In genomic region chr12:52010692-52011601, GRCh38 we compare ENCODE assay signal across 10 cellular contexts. TPM values are rescaled to one million over a fixed set of nuclear protein-coding genes. Genes with fewer than 3 reads are reported as not detected.
A peak's percentile ranks its signal among the peaks of the same experiment; 100 is the strongest.
DNase-seq lines count a peak whose midpoint lies in the region; ATAC-seq, FAIRE-seq and TF ChIP-seq lines count a peak whose summit lies in the region.
"Had no signal": no experiment of that assay in that cellular context is flagged by ENCODE, and none has a peak within 500 bp of the region (broad histone marks: within the 10 kb centered on the region; RNA-seq: fewer than 3 reads in every experiment).

No MANE protein-coding gene starts in this region.

- TF ChIP-seq CTCF in AG04450 (IDR thresholded peaks at IDR 0.05; ENCODE audit: low read depth, low read length) (no peak), endothelial cell of umbilical vein (IDR thresholded peaks at IDR 0.05; ENCODE audit: extremely low read depth in 1 of 2, insufficient read depth in 1 of 2, low read depth in 1 of 2, low read length in 2 of 2) (no peak), neural progenitor cell (IDR thresholded peaks at IDR 0.05) (no peak)

- H3K36me3 Mint-ChIP-seq in neural progenitor cell: peaks cover 10% of the 10 kb centered on the region

- H3K36me3 ChIP-seq in endothelial cell of umbilical vein (ENCODE audit: control insufficient read depth in 2 of 2, extremely low read depth in 1 of 2, insufficient read depth in 2 of 2, low read length in 2 of 2) (peaks cover 38 to 42% of the 10 kb centered on the region in 2 experiments), neural progenitor cell (no peaks in the 10 kb centered on the region)

- POLR2A ChIA-PET in AG04450 (lab: Yijun Ruan, JAX): interaction anchor here (0.7 to 1.8 kb wide), 7 partner anchors 10 to 142 kb away, joined by 3 to 9 read pairs (median 4); no protein-coding TSS in a partner anchor
- POLR2A ChIA-PET in endothelial cell of umbilical vein (lab: Charles Lee): interaction anchor here (1.1 to 2.3 kb wide), 4 partner anchors 9 to 40 kb away, joined by 5 to 30 read pairs (median 8); partner anchors contain the start of gene NR4A1

- CTCF ChIA-PET in AG04450 (lab: Charles Lee) (interaction anchor here (0.6 to 15.4 kb wide), 8 partner anchors 7 to 110 kb away, joined by 3 to 599 read pairs (median 4); no protein-coding TSS in a partner anchor), endothelial cell of umbilical vein (lab: Charles Lee) (interaction anchor here (0.7 to 11.4 kb wide), 8 partner anchors 10 to 119 kb away, joined by 3 to 946 read pairs (median 4); partner anchors contain the start of gene ATG101)

- peak overlapping the region; percentile 33 for H3K4me3 Mint-ChIP-seq in neural progenitor cell

- TF ChIP-seq POLR2A in endothelial cell of umbilical vein (IDR thresholded peaks at IDR 0.05; ENCODE audit: low read depth, low read length): no peak

- H3K4me2 ChIP-seq in endothelial cell of umbilical vein (ENCODE audit: insufficient read depth, low read length) (peak overlapping the region; percentile 37), neural progenitor cell (peak overlapping the region; percentile 53)

- dilution Hi-C loops in endothelial cell of umbilical vein (cut with MboI; ENCODE audit: extremely low pct_ligation_motif_present, low sequenced_read_pairs): no loop called here

- H3K9me3 ChIP-seq in AG04450 (ENCODE audit: control insufficient read depth, insufficient read depth, low read length) (no peaks in the 10 kb centered on the region; the same call in 1 of the 2 replicates), endothelial cell of umbilical vein (replicated peaks; ENCODE audit: control insufficient read depth, insufficient read depth, low read length) (no peaks in the 10 kb centered on the region), neural progenitor cell (ENCODE audit: low read depth) (no peaks in the 10 kb centered on the region)

- H3K9me1 ChIP-seq in endothelial cell of umbilical vein (replicated peaks; ENCODE audit: control insufficient read depth, extremely low read depth, insufficient read depth, low read length): no peaks in the 10 kb centered on the region

- no peak for DNase-seq in AG04450 (ENCODE audit: low read depth, low spot score)
- DNase-seq in NCI-H1694 (lab: John Stamatoyannopoulos, UW): peak; percentile 84
- no peak for DNase-seq in endothelial cell of umbilical vein (ENCODE audit: low read depth, low spot score)
- DNase-seq in neural progenitor cell (ENCODE audit: low spot score): no peak
- DNase-seq in NAMALWA (ENCODE audit: low spot score): no peak
- no peak for DNase-seq in SW 1271 (lab: John Stamatoyannopoulos, UW)
- DNase-seq in NCI-H187 (lab: John Stamatoyannopoulos, UW): no peak
- DNase-seq: activated CD4-positive, alpha-beta T cell treated with anti-CD3 and anti-CD28 coated beads for 1 hour; NCI-H774 had no signal

- H3K27me3 ChIP-seq in AG04450 (ENCODE audit: control insufficient read depth, insufficient read depth, low read length) (peaks cover 5% of the 10 kb centered on the region), endothelial cell of umbilical vein (ENCODE audit: control insufficient read depth in 2 of 2, insufficient read depth in 2 of 2, low read length in 2 of 2) (no peaks in the 10 kb centered on the region), neural progenitor cell (peaks cover 57% of the 10 kb centered on the region)

- intact Hi-C loops in endothelial cell of umbilical vein (cut with micrococcal nuclease): loop anchor here (1.0 kb wide), 1 partner anchor 9 kb away; no protein-coding TSS in a partner anchor

- no peak for FAIRE-seq in endothelial cell of umbilical vein (lab: Jason Lieb, UNC)

- peaks cover 20% of the 10 kb centered on the region for H3K27me3 Mint-ChIP-seq in neural progenitor cell (ENCODE audit: insufficient read depth, low read depth)

- H4K20me1 ChIP-seq in endothelial cell of umbilical vein (replicated peaks; ENCODE audit: control insufficient read depth, extremely low read depth, insufficient read depth, low read length) (no peaks in the 10 kb centered on the region), neural progenitor cell (ENCODE audit: low read depth) (peaks cover 11% of the 10 kb centered on the region)

- peak overlapping the region; percentile 36 for H3K9ac ChIP-seq in endothelial cell of umbilical vein (replicated peaks; ENCODE audit: extremely low read depth, insufficient read depth, low read length)
- H3K9ac ChIP-seq in neural progenitor cell: no peak overlapping the region

- peak overlapping the region; percentile 87 for H3K27ac ChIP-seq in AG04450 (ENCODE audit: low read depth, low read length)
- peak overlapping the region; percentile 37 for H3K27ac ChIP-seq in endothelial cell of umbilical vein (ENCODE audit: insufficient read depth, low read depth, low read length)
- no peak overlapping the region for H3K27ac ChIP-seq in neural progenitor cell

- H2AFZ ChIP-seq in endothelial cell of umbilical vein (ENCODE audit: low read depth, low read length) (no peak overlapping the region), neural progenitor cell (replicated peaks) (peak overlapping the region; percentile 20)

- no TSS peak for BruUV-seq in endothelial cell of umbilical vein (replicated peaks; lab: Mats Ljungman, UMichigan)

- peaks cover 31% of the 10 kb centered on the region for H3F3A ChIP-seq in neural progenitor cell (ENCODE audit: low read depth)

- H3K27ac Mint-ChIP-seq in neural progenitor cell: peak overlapping the region; percentile 78

- H3K9me3 Mint-ChIP-seq in neural progenitor cell: no peaks in the 10 kb centered on the region

- H3K79me2 ChIP-seq in endothelial cell of umbilical vein (ENCODE audit: control insufficient read depth, insufficient read depth, low read length): peaks cover 32% of the 10 kb centered on the region
- no peaks in the 10 kb centered on the region for H3K79me2 ChIP-seq in neural progenitor cell (ENCODE audit: low read depth)

- no peak for ATAC-seq in HG03108 (IDR thresholded peaks at IDR 0.05; ENCODE audit: unreplicated experiment)

- H3K4me1 Mint-ChIP-seq in neural progenitor cell: peaks cover 29% of the 10 kb centered on the region

- H3K4me1 ChIP-seq in endothelial cell of umbilical vein (ENCODE audit: control insufficient read depth, extremely low read depth, insufficient read depth, low read length): peaks cover 37% of the 10 kb centered on the region
- H3K4me1 ChIP-seq in neural progenitor cell: peaks cover 32% of the 10 kb centered on the region

- H3K4me3 ChIP-seq in AG04450 (ENCODE audit: low read depth, low read length) (peak overlapping the region; percentile 43; the same call in 1 of the 2 replicates), endothelial cell of umbilical vein (replicated peaks in 1 of 3; ENCODE audit: insufficient read depth in 1 of 3, low read depth in 1 of 3, low read length in 3 of 3) (peak overlapping the region in 1 of 3 experiments; percentile 11), neural progenitor cell (peak overlapping the region; percentile 11)

RNA-seq across cellular contexts. Expression of gene TAMALIN, which starts 4.2 kb away (rescaled TPM):
- polyA plus RNA-seq in AG04450 (2011; rRNA removed): 7.2 and 7.4 TPM in 2 replicates
- 8.3 and 10.2 TPM in 2 replicates for polyA minus RNA-seq in AG04450 (2011; rRNA and poly(A)+ RNA removed)
- total RNA-seq in endothelial cell of umbilical vein: 87.5 and 88.4 TPM in 2 replicates
- polyA plus RNA-seq in endothelial cell of umbilical vein: 50.0 and 53.3 TPM in 2 replicates
- 42.2 and 64.7 TPM in 2 replicates for polyA plus RNA-seq in endothelial cell of umbilical vein (2011; cell fraction: cytosol; rRNA removed)
- polyA plus RNA-seq in endothelial cell of umbilical vein (2011; cell fraction: nucleus; rRNA removed): 85.1 and 86.5 TPM in 2 replicates
- 68.4 and 77.9 TPM in 2 replicates for polyA plus RNA-seq in endothelial cell of umbilical vein (2012)
- 42.6 and 64.3 TPM in 2 replicates for polyA minus RNA-seq in endothelial cell of umbilical vein
- 0.51 TPM for polyA minus RNA-seq in endothelial cell of umbilical vein (2011; cell fraction: cytosol; rRNA and poly(A)+ RNA removed)
- 27.5 and 38.0 TPM in 2 replicates for polyA minus RNA-seq in endothelial cell of umbilical vein (2011; cell fraction: nucleus; rRNA and poly(A)+ RNA removed)
- total RNA-seq in neural progenitor cell (ENCODE audit: low replicate concordance): 1.1 and 7.4 TPM in 2 replicates

RNA-seq across cellular contexts. Expression of gene NR4A1, which starts 40.3 kb away (rescaled TPM):
- polyA plus RNA-seq in AG04450 (2011; rRNA removed): 4.4 and 6.9 TPM in 2 replicates
- polyA minus RNA-seq in AG04450 (2011; rRNA and poly(A)+ RNA removed): 16.4 and 18.6 TPM in 2 replicates
- total RNA-seq in endothelial cell of umbilical vein: 6.8 and 10.2 TPM in 2 replicates
- polyA plus RNA-seq in endothelial cell of umbilical vein: 13.4 and 18.2 TPM in 2 replicates
- polyA plus RNA-seq in endothelial cell of umbilical vein (2011; cell fraction: cytosol; rRNA removed): 7.8 and 14.6 TPM in 2 replicates
- polyA plus RNA-seq in endothelial cell of umbilical vein (2011; cell fraction: nucleus; rRNA removed): 58.3 and 72.6 TPM in 2 replicates
- 10.3 and 10.5 TPM in 2 replicates for polyA plus RNA-seq in endothelial cell of umbilical vein (2012)
- polyA minus RNA-seq in endothelial cell of umbilical vein: 3.8 and 7.3 TPM in 2 replicates
- 70.1 TPM for polyA minus RNA-seq in endothelial cell of umbilical vein (2011; cell fraction: cytosol; rRNA and poly(A)+ RNA removed)
- polyA minus RNA-seq in endothelial cell of umbilical vein (2011; cell fraction: nucleus; rRNA and poly(A)+ RNA removed): 26.7 and 42.7 TPM in 2 replicates
- 8.2 and 13.0 TPM in 2 replicates for total RNA-seq in neural progenitor cell (ENCODE audit: low replicate concordance)

RNA-seq across cellular contexts. Expression of gene ATG101, which starts 58.8 kb away (rescaled TPM):
- polyA plus RNA-seq in AG04450 (2011; rRNA removed) (97.3 and 112 TPM in 2 replicates), endothelial cell of umbilical vein (67.5 and 78.4 TPM in 2 replicates)
- polyA minus RNA-seq in AG04450 (2011; rRNA and poly(A)+ RNA removed): 66.0 and 79.1 TPM in 2 replicates
- total RNA-seq in endothelial cell of umbilical vein (41.6 and 43.3 TPM in 2 replicates), neural progenitor cell (ENCODE audit: low replicate concordance) (19.8 and 33.7 TPM in 2 replicates)
- 82.7 and 95.4 TPM in 2 replicates for polyA plus RNA-seq in endothelial cell of umbilical vein (2011; cell fraction: cytosol; rRNA removed)
- polyA plus RNA-seq in endothelial cell of umbilical vein (2011; cell fraction: nucleus; rRNA removed): 56.4 and 61.2 TPM in 2 replicates
- 48.8 and 54.3 TPM in 2 replicates for polyA plus RNA-seq in endothelial cell of umbilical vein (2012)
- 51.6 and 70.4 TPM in 2 replicates for polyA minus RNA-seq in endothelial cell of umbilical vein
- polyA minus RNA-seq in endothelial cell of umbilical vein (2011; cell fraction: cytosol; rRNA and poly(A)+ RNA removed): 44.9 TPM
- 18.7 and 25.5 TPM in 2 replicates for polyA minus RNA-seq in endothelial cell of umbilical vein (2011; cell fraction: nucleus; rRNA and poly(A)+ RNA removed)

RNA-seq across cellular contexts. Expression of gene ACVR1B, which starts 59.4 kb away (rescaled TPM):
- polyA plus RNA-seq in AG04450 (2011; rRNA removed) (16.4 and 16.6 TPM in 2 replicates), endothelial cell of umbilical vein (25.5 and 29.0 TPM in 2 replicates)
- polyA minus RNA-seq in AG04450 (2011; rRNA and poly(A)+ RNA removed): 19.7 and 20.3 TPM in 2 replicates
- total RNA-seq in endothelial cell of umbilical vein (25.4 and 33.7 TPM in 2 replicates), neural progenitor cell (ENCODE audit: low replicate concordance) (13.8 and 18.9 TPM in 2 replicates)
- polyA plus RNA-seq in endothelial cell of umbilical vein (2011; cell fraction: cytosol; rRNA removed): 23.9 and 24.1 TPM in 2 replicates
- polyA plus RNA-seq in endothelial cell of umbilical vein (2011; cell fraction: nucleus; rRNA removed): 43.8 and 45.3 TPM in 2 replicates
- 21.7 and 26.2 TPM in 2 replicates for polyA plus RNA-seq in endothelial cell of umbilical vein (2012)
- 54.5 and 58.3 TPM in 2 replicates for polyA minus RNA-seq in endothelial cell of umbilical vein
- 7.4 TPM for polyA minus RNA-seq in endothelial cell of umbilical vein (2011; cell fraction: cytosol; rRNA and poly(A)+ RNA removed)
- 24.5 and 28.9 TPM in 2 replicates for polyA minus RNA-seq in endothelial cell of umbilical vein (2011; cell fraction: nucleus; rRNA and poly(A)+ RNA removed)

Comparison
In these comparisons a context has a peak if more than half of its experiments do, and no peak if none do; other contexts are left out.
1. RNA of gene TAMALIN, which starts 4.2 kb away (total RNA-seq): 87.5 to 88.4 TPM in endothelial cell of umbilical vein; 1.1 to 7.4 TPM in neural progenitor cell; every median in the first group is over 10 times any median in the second.